In the genomic region with DNA sequence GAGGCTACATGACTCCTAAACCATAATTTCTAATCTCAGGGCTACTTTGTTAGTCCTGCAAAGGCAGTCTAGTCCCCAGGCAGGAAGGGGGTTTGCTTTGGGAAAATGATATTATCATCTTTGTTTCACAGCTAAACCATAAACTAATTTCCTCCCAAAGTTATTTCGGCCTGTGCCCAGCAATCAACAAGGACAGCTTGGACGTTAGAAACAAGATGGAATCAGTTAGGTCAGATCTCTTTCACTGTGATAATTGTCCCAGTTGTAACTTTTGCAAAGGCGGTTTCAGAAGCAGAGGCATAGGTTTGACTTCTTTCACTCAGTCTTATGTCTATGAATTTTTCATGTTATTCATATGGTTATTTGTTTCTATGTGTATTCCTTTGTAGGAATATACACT, we compare ENCODE assay signal across 8 cellular contexts.
A peak's percentile ranks its signal among the peaks of the same experiment; 100 is the strongest.
DNase-seq lines count a peak whose midpoint lies in the region; ATAC-seq and TF ChIP-seq lines count a peak whose summit lies in the region.
"Not testable (repeated sequence)": the region's sequence is repeated elsewhere in the genome, so short reads cannot be mapped to it uniquely, and the experiment has no call there.

No MANE protein-coding gene starts in this region.

- not testable (repeated sequence) for H3K79me2 ChIP-seq in Loucy (ENCODE audit: insufficient read depth, low read length)

- H3K36me3 ChIP-seq in Loucy (ENCODE audit: insufficient read depth, low read length); esophagus squamous epithelium: not testable (repeated sequence)

- H3K4me3 Mint-ChIP-seq in CD4-positive, alpha-beta T cell, result peak overlapping the region; percentile 27
- peak overlapping the region; percentile 83 for H3K4me3 Mint-ChIP-seq in activated T-helper 17 cell treated with anti-CD3 and anti-CD28 coated beads, Interleukin-2, amount 50 U/mL, for 72 hours
- peak overlapping the region; percentile 88 for H3K4me3 Mint-ChIP-seq in activated naive CD8-positive, alpha-beta T cell
- H3K4me3 Mint-ChIP-seq in activated naive CD8-positive, alpha-beta T cell treated with anti-CD3 and anti-CD28 coated beads, Interleukin-2, amount 50 U/mL, for 24 hours, result not testable (repeated sequence)
- peak overlapping the region in 2 of 3 experiments; percentile 7 to 26 for H3K4me3 Mint-ChIP-seq in nephron

- H3K9me2 ChIP-seq in Loucy (replicated peaks; ENCODE audit: low read depth, low read length), result not testable (repeated sequence)

- H3K9me3 ChIP-seq in CD4-positive, alpha-beta T cell (ENCODE audit: control insufficient read depth, low read length); Loucy (ENCODE audit: insufficient read depth, low read depth, low read length); esophagus squamous epithelium: not testable (repeated sequence)

- H3F3A ChIP-seq in Loucy (ENCODE audit: low read depth), result not testable (repeated sequence)

- peaks cover 18% of the 10 kb centered on the region for H3K4me1 ChIP-seq in Loucy (ENCODE audit: insufficient read depth, low read length, poor library complexity, severe bottlenecking)
- peaks cover 15 to 55% (median 18%) of the 10 kb centered on the region in 3 donors for H3K4me1 ChIP-seq in esophagus squamous epithelium

- CTCF ChIA-PET in CD4-positive, alpha-beta T cell (lab: Charles Lee), result interaction anchor here (1.6 kb wide), 1 partner anchor 8 kb away, joined by 3 read pairs; no protein-coding TSS in a partner anchor

- WGBS in esophagus squamous epithelium, 2 donors, result 82 to 90% methylated on average over 3 of the region's 3 CpGs

- not testable (repeated sequence) for H3K36me3 Mint-ChIP-seq in CD4-positive, alpha-beta T cell (ENCODE audit: low read depth); activated T-helper 17 cell treated with anti-CD3 and anti-CD28 coated beads, Interleukin-2, amount 50 U/mL, for 72 hours (ENCODE audit: low read depth); activated naive CD8-positive, alpha-beta T cell; activated naive CD8-positive, alpha-beta T cell treated with anti-CD3 and anti-CD28 coated beads, Interleukin-2, amount 50 U/mL, for 24 hours (ENCODE audit: low read depth); nephron (ENCODE audit: low read depth)

- not testable (repeated sequence) for H3K27me3 ChIP-seq in CD4-positive, alpha-beta T cell (ENCODE audit: control insufficient read depth, insufficient read depth, low read length); Loucy (ENCODE audit: insufficient read depth, low read length, poor library complexity, severe bottlenecking)
- H3K27me3 ChIP-seq in esophagus squamous epithelium, result peaks cover 0 to 42% (median 0%) of the 10 kb centered on the region in 4 donors

- H3K27ac Mint-ChIP-seq in CD4-positive, alpha-beta T cell, result peak overlapping the region; percentile 51
- not testable (repeated sequence) for H3K27ac Mint-ChIP-seq in activated T-helper 17 cell treated with anti-CD3 and anti-CD28 coated beads, Interleukin-2, amount 50 U/mL, for 72 hours; nephron
- H3K27ac Mint-ChIP-seq in activated naive CD8-positive, alpha-beta T cell, result peak overlapping the region; percentile 87
- peak overlapping the region; percentile 9 for H3K27ac Mint-ChIP-seq in activated naive CD8-positive, alpha-beta T cell treated with anti-CD3 and anti-CD28 coated beads, Interleukin-2, amount 50 U/mL, for 24 hours

- ATAC-seq in CD4-positive, alpha-beta T cell (ENCODE audit: poor library complexity); activated T-helper 17 cell treated with anti-CD3 and anti-CD28 coated beads, Interleukin-2, amount 50 U/mL, for 72 hours (replicated peaks); activated naive CD8-positive, alpha-beta T cell treated with anti-CD3 and anti-CD28 coated beads, Interleukin-2, amount 50 U/mL, for 24 hours: not testable (repeated sequence)

- H2AFZ ChIP-seq in Loucy (ENCODE audit: low read length), result not testable (repeated sequence)

- intact Hi-C loops in CD4-positive, alpha-beta T cell (cut with DNase I, micrococcal nuclease); esophagus squamous epithelium (cut with DNase I): not testable (repeated sequence)

- TF ChIP-seq POLR2A in esophagus squamous epithelium (IDR thresholded peaks at IDR 0.05), result not testable (repeated sequence)

- H3K4me2 ChIP-seq in Loucy (ENCODE audit: low read depth, low read length, poor library complexity, severe bottlenecking), result peak overlapping the region; percentile 36

- not testable (repeated sequence) for H3K9ac ChIP-seq in Loucy (ENCODE audit: low read depth, low read length, poor library complexity, severe bottlenecking)

- not testable (repeated sequence) for H3K9me3 Mint-ChIP-seq in CD4-positive, alpha-beta T cell; activated T-helper 17 cell treated with anti-CD3 and anti-CD28 coated beads, Interleukin-2, amount 50 U/mL, for 72 hours; activated naive CD8-positive, alpha-beta T cell (ENCODE audit: low read depth); activated naive CD8-positive, alpha-beta T cell treated with anti-CD3 and anti-CD28 coated beads, Interleukin-2, amount 50 U/mL, for 24 hours; nephron

- not testable (repeated sequence) for H3K4me3 ChIP-seq in Loucy (ENCODE audit: low read length, poor library complexity, severe bottlenecking); esophagus squamous epithelium

- POLR2A ChIA-PET in CD4-positive, alpha-beta T cell (lab: Charles Lee), result interaction anchor here (1.7 kb wide), 1 partner anchor 9 kb away, joined by 6 read pairs; no protein-coding TSS in a partner anchor

- not testable (repeated sequence) for H3K27me3 Mint-ChIP-seq in CD4-positive, alpha-beta T cell; activated T-helper 17 cell treated with anti-CD3 and anti-CD28 coated beads, Interleukin-2, amount 50 U/mL, for 72 hours; activated naive CD8-positive, alpha-beta T cell; activated naive CD8-positive, alpha-beta T cell treated with anti-CD3 and anti-CD28 coated beads, Interleukin-2, amount 50 U/mL, for 24 hours
- H3K27me3 Mint-ChIP-seq in nephron (ENCODE audit: low read depth), result peaks cover 63% of the 10 kb centered on the region

- H3K27ac ChIP-seq in CD4-positive, alpha-beta T cell (ENCODE audit: low read depth, low read length), result not testable (repeated sequence)
- peak overlapping the region in 3 of 4 donors; percentile 52 to 84 (median 82) for H3K27ac ChIP-seq in esophagus squamous epithelium

- not testable (repeated sequence) for DNase-seq in CD4-positive, alpha-beta T cell; activated naive CD8-positive, alpha-beta T cell treated with anti-CD3 and anti-CD28 coated beads, Interleukin-2, amount 50 U/mL, for 24 hours; esophagus squamous epithelium (lab: John Stamatoyannopoulos, UW)
- DNase-seq in activated CD8-positive, alpha-beta memory T cell treated with anti-CD3 and anti-CD28 coated beads for 24 hours, result peak; percentile 40

- TF ChIP-seq CTCF in CD4-positive, alpha-beta T cell (IDR thresholded peaks at IDR 0.05); Loucy (conservative IDR thresholded peaks at IDR 0.05; ENCODE audit: low read length); esophagus squamous epithelium (IDR thresholded peaks at IDR 0.05); nephron (IDR thresholded peaks at IDR 0.05; ENCODE audit: unreplicated experiment in 3 of 3): not testable (repeated sequence)

- H4K20me1 ChIP-seq in Loucy (ENCODE audit: insufficient read depth, low read length, poor library complexity, severe bottlenecking), result not testable (repeated sequence)

- peaks cover 36% of the 10 kb centered on the region for H3K4me1 Mint-ChIP-seq in CD4-positive, alpha-beta T cell (ENCODE audit: low read depth)
- H3K4me1 Mint-ChIP-seq in activated T-helper 17 cell treated with anti-CD3 and anti-CD28 coated beads, Interleukin-2, amount 50 U/mL, for 72 hours, result peaks cover 41% of the 10 kb centered on the region
- peaks cover 45% of the 10 kb centered on the region for H3K4me1 Mint-ChIP-seq in activated naive CD8-positive, alpha-beta T cell (ENCODE audit: low read depth)
- peaks cover 56% of the 10 kb centered on the region for H3K4me1 Mint-ChIP-seq in activated naive CD8-positive, alpha-beta T cell treated with anti-CD3 and anti-CD28 coated beads, Interleukin-2, amount 50 U/mL, for 24 hours
- H3K4me1 Mint-ChIP-seq in nephron, result peaks cover 12% of the 10 kb centered on the region
